8 cellular contexts compared by ENCODE assay signal in the genomic region with DNA sequence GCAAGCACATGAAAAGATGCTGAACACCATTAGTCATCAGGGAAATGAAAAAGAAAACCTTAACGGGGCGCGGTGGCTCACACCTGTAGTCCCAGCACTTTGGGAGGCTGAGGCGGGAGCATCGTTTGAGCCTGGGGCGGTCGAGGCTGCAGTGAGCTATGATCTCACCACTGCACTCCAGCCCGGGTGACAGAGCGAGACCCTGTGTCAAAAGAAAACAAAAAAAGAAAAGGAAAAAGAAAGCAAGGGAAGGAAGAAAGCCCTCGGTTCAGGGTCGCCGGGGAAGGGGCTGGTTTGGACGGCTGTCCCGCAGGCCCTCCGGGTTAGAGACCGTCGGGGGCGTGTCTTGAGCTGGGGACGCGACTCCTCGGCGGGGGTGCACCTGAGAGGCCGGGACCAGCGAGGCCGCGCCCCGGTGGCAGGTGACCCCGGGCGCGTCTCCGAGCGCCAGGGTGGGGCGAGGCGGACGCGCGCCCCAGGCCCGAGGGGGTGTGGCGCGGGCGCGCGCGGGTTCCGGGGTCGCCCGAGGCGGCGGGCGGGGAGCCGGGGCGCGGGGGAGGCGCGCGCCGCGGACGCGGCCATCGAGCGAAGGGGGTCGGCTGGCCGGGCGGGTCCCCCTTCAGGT. TPM values are rescaled to one million over a fixed set of nuclear protein-coding genes. Genes with fewer than 3 reads are reported as not detected.
DNase-seq lines count a peak whose midpoint lies in the region; ATAC-seq and TF ChIP-seq lines count a peak whose summit lies in the region.

No MANE protein-coding gene starts in this region.

- TF ChIP-seq CTCF in Loucy (conservative IDR thresholded peaks at IDR 0.05; ENCODE audit: low read length) (no peak), endodermal cell (conservative IDR thresholded peaks at IDR 0.05) (no peak), type B pancreatic cell (conservative IDR thresholded peaks at IDR 0.05) (no peak)

- H3K27ac ChIP-seq in endodermal cell (ENCODE audit: low read depth, low read length), result no peak overlapping the region

- H3K27me3 Mint-ChIP-seq in endodermal cell (ENCODE audit: insufficient read depth) (peaks cover 3% of the 10 kb centered on the region), naive B cell (no peaks in the 10 kb centered on the region), type B pancreatic cell (no peaks in the 10 kb centered on the region)

- H3K4me1 Mint-ChIP-seq in endodermal cell (no peaks in the 10 kb centered on the region), naive B cell (peaks cover 11 to 28% (median 19%) of the 10 kb centered on the region in 3 donors), type B pancreatic cell (ENCODE audit: unreplicated experiment) (no peaks in the 10 kb centered on the region)

- no peaks in the 10 kb centered on the region for H4K20me1 ChIP-seq in Loucy (ENCODE audit: insufficient read depth, low read length, poor library complexity, severe bottlenecking)

- H3K9me2 ChIP-seq in Loucy (replicated peaks; ENCODE audit: low read depth, low read length), result no peaks in the 10 kb centered on the region

- DNase-seq in ELF-1 (ENCODE audit: low read depth, low spot score), result peak; percentile 65
- DNase-seq in activated CD4-positive, CD25-positive, alpha-beta regulatory T cell treated with anti-CD3 and anti-CD28 coated beads, Interleukin-2, amount 50 U/mL, for 72 hours, result peak; percentile 61
- peak; percentile 83 for DNase-seq in endodermal cell
- peak; percentile 73 for DNase-seq in naive B cell
- DNase-seq in type B pancreatic cell (ENCODE audit: extremely low spot score, unreplicated experiment), result no peak

- 7 to 17% methylated on average over 6 to 51 of the region's 65 CpGs for WGBS in endodermal cell (ENCODE audit: insufficient coverage in 1 of 2, insufficient read length in 1 of 2), 2 experiments

- H3K4me3 Mint-ChIP-seq in endodermal cell, result peak overlapping the region; percentile 69
- H3K4me3 Mint-ChIP-seq in naive B cell, result peak overlapping the region; percentile 86 to 97 (median 92)
- H3K4me3 Mint-ChIP-seq in type B pancreatic cell, result peak overlapping the region; percentile 90

- H3K9me3 Mint-ChIP-seq in endodermal cell, result peaks cover 68% of the 10 kb centered on the region
- peaks cover 0 to 7% (median 0%) of the 10 kb centered on the region in 7 donors for H3K9me3 Mint-ChIP-seq in naive B cell
- H3K9me3 Mint-ChIP-seq in type B pancreatic cell, result peaks cover 4% of the 10 kb centered on the region

- H3K4me2 ChIP-seq in Loucy (ENCODE audit: low read depth, low read length, poor library complexity, severe bottlenecking), result peak overlapping the region; percentile 58

- H3K4me3 ChIP-seq in Loucy (ENCODE audit: low read length, poor library complexity, severe bottlenecking) (peak overlapping the region; percentile 81), endodermal cell (ENCODE audit: low read length) (peak overlapping the region; percentile 73)

- no peaks in the 10 kb centered on the region for H3F3A ChIP-seq in Loucy (ENCODE audit: low read depth)

- no peaks in the 10 kb centered on the region for H3K36me3 ChIP-seq in Loucy (ENCODE audit: insufficient read depth, low read length)
- H3K36me3 ChIP-seq in endodermal cell (ENCODE audit: control insufficient read depth, insufficient read depth, low read length), result no peaks in the 10 kb centered on the region

- ATAC-seq in GM21786 (IDR thresholded peaks at IDR 0.05; ENCODE audit: unreplicated experiment) (peak; percentile 52), naive B cell (ENCODE audit: low read depth in 2 of 2) (peak; percentile 73 to 75), HG02938 (IDR thresholded peaks at IDR 0.05; ENCODE audit: unreplicated experiment) (no peak)

- peak overlapping the region; percentile 81; the same call in 1 of the 2 replicates for H2AFZ ChIP-seq in Loucy (ENCODE audit: low read length)

- no peak overlapping the region for H3K9ac ChIP-seq in Loucy (ENCODE audit: low read depth, low read length, poor library complexity, severe bottlenecking)
- no peak overlapping the region for H3K9ac ChIP-seq in endodermal cell (ENCODE audit: extremely low read depth, low read length, poor library complexity, severe bottlenecking)

- peaks cover 16% of the 10 kb centered on the region for H3K36me3 Mint-ChIP-seq in endodermal cell (ENCODE audit: low read depth)
- no peaks in the 10 kb centered on the region for H3K36me3 Mint-ChIP-seq in naive B cell
- peaks cover 5% of the 10 kb centered on the region for H3K36me3 Mint-ChIP-seq in type B pancreatic cell

- H3K27ac Mint-ChIP-seq in endodermal cell (peak overlapping the region; percentile 58), naive B cell (peak overlapping the region; percentile 69 to 97 (median 94)), type B pancreatic cell (peak overlapping the region; percentile 97)

- no peaks in the 10 kb centered on the region for H3K4me1 ChIP-seq in Loucy (ENCODE audit: insufficient read depth, low read length, poor library complexity, severe bottlenecking)
- no peaks in the 10 kb centered on the region for H3K4me1 ChIP-seq in endodermal cell (ENCODE audit: control insufficient read depth, insufficient read depth, low read length)

- H3K9me3 ChIP-seq in Loucy (ENCODE audit: insufficient read depth, low read depth, low read length) (no peaks in the 10 kb centered on the region), endodermal cell (ENCODE audit: control insufficient read depth, low read length) (no peaks in the 10 kb centered on the region)

- peaks cover 8% of the 10 kb centered on the region; the same call in 1 of the 2 replicates for H3K79me2 ChIP-seq in Loucy (ENCODE audit: insufficient read depth, low read length)

- no peaks in the 10 kb centered on the region for H3K27me3 ChIP-seq in Loucy (ENCODE audit: insufficient read depth, low read length, poor library complexity, severe bottlenecking)
- no peaks in the 10 kb centered on the region for H3K27me3 ChIP-seq in endodermal cell (ENCODE audit: control insufficient read depth, insufficient read depth, low read length, poor library complexity, severe bottlenecking)

RNA-seq across cellular contexts. Expression of a gene that starts 0.5 kb away (rescaled TPM):
- total RNA-seq in endodermal cell (10 to 100 TPM; 52.6 to 68.8 TPM), type B pancreatic cell (ENCODE audit: low replicate concordance) (62.9 and 85.1 TPM in 2 replicates)
- 68.6 TPM for polyA plus RNA-seq in endodermal cell (2013, experiment 1 of 2)
- 65.1 TPM for polyA plus RNA-seq in endodermal cell (2013, experiment 2 of 2)
- polyA plus RNA-seq in naive B cell (ENCODE audit: low read depth in 6 of 6), result 1 to 10 TPM in 3 of 6 donors, under 1 TPM in 3; 0.68 to 1.6 (median 0.99) TPM

RNA-seq across cellular contexts. Expression of a gene that starts 13.7 kb away (rescaled TPM):
- total RNA-seq in endodermal cell (100 to 1,000 TPM in 1 of 2 donors, 10 to 100 TPM in 1; 91.0 to 102 TPM), type B pancreatic cell (ENCODE audit: low replicate concordance) (59.2 and 63.8 TPM in 2 replicates)
- polyA plus RNA-seq in endodermal cell (2013, experiment 1 of 2), result 69.6 TPM
- polyA plus RNA-seq in endodermal cell (2013, experiment 2 of 2), result 74.4 TPM
- 10 to 100 TPM; 23.8 to 35.2 (median 28.2) TPM for polyA plus RNA-seq in naive B cell (ENCODE audit: low read depth in 6 of 6)

RNA-seq across cellular contexts. Expression of a gene that starts 20.6 kb away (rescaled TPM):
- 100 to 1,000 TPM; 143 to 179 TPM for total RNA-seq in endodermal cell
- polyA plus RNA-seq in endodermal cell (2013, experiment 1 of 2), result 302 TPM
- polyA plus RNA-seq in endodermal cell (2013, experiment 2 of 2), result 251 TPM
- polyA plus RNA-seq in naive B cell (ENCODE audit: low read depth in 6 of 6), result 10 to 100 TPM; 28.4 to 44.3 (median 35.5) TPM
- 105 and 159 TPM in 2 replicates for total RNA-seq in type B pancreatic cell (ENCODE audit: low replicate concordance)

RNA-seq across cellular contexts. Expression of a gene that starts 21.5 kb away (rescaled TPM):
- total RNA-seq in endodermal cell, result 10 to 100 TPM; 29.5 to 34.1 TPM
- 27.7 TPM for polyA plus RNA-seq in endodermal cell (2013, experiment 1 of 2)
- polyA plus RNA-seq in endodermal cell (2013, experiment 2 of 2), result 27.9 TPM
- polyA plus RNA-seq in naive B cell (ENCODE audit: low read depth in 6 of 6), result 10 to 100 TPM; 36.4 to 47.6 (median 40.9) TPM
- 12.9 and 15.9 TPM in 2 replicates for total RNA-seq in type B pancreatic cell (ENCODE audit: low replicate concordance)

RNA-seq across cellular contexts. Expression of a gene that starts 28.8 kb away (rescaled TPM):
- total RNA-seq in endodermal cell, result 10 to 100 TPM; 29.1 to 35.9 TPM
- 24.5 TPM for polyA plus RNA-seq in endodermal cell (2013, experiment 1 of 2)
- polyA plus RNA-seq in endodermal cell (2013, experiment 2 of 2), result 24.5 TPM
- 10 to 100 TPM; 18.7 to 39.4 (median 33.0) TPM for polyA plus RNA-seq in naive B cell (ENCODE audit: low read depth in 6 of 6)
- 23.3 and 28.7 TPM in 2 replicates for total RNA-seq in type B pancreatic cell (ENCODE audit: low replicate concordance)
